ENCODE assay signal across 1 cellular context in genomic region chr10:110388682-110389052, GRCh38.
TF ChIP-seq lines count a peak whose summit lies in the region.

No MANE protein-coding gene starts in this region.

TF ChIP-seq in GM12878, 131 proteins besides CTCF, POLR2A, EP300 and RAD21 (continued from another document and continues in another):
- TF ChIP-seq ATF2 (IDR thresholded peaks at IDR 0.05; ENCODE audit: low read length) (no peak), RFX5 (IDR thresholded peaks at IDR 0.05; ENCODE audit: low read depth, low read length) (no peak), NRF1 (conservative IDR thresholded peaks at IDR 0.05; ENCODE audit: low read depth, low read length) (no peak), TAF1 (IDR thresholded peaks at IDR 0.05; ENCODE audit: borderline replicate concordance, low read depth, low read length) (no peak), RUNX3 (IDR thresholded peaks at IDR 0.05; ENCODE audit: low read length) (no peak), E4F1 (IDR thresholded peaks at IDR 0.05; ENCODE audit: borderline replicate concordance, partially characterized antibody) (no peak), HSF1 (IDR thresholded peaks at IDR 0.05; ENCODE audit: low read depth, low read length) (no peak), MAX (IDR thresholded peaks at IDR 0.05; ENCODE audit: low read depth, low read length) (no peak), CEBPZ (IDR thresholded peaks at IDR 0.05; ENCODE audit: low read depth, low read length) (no peak), ZNF687 (IDR thresholded peaks at IDR 0.05) (no peak), CBX5 (IDR thresholded peaks at IDR 0.05; ENCODE audit: low read depth) (no peak), ZNF622 (IDR thresholded peaks at IDR 0.05) (no peak), PAX5 (IDR thresholded peaks at IDR 0.05; ENCODE audit: borderline replicate concordance, low read depth, low read length) (no peak), BCL11A (IDR thresholded peaks at IDR 0.05; ENCODE audit: low read depth, low read length) (no peak), ZNF24 (IDR thresholded peaks at IDR 0.05) (0 out of 2 replicates have a peak, but pooled peaks have one; percentile 34), PML (IDR thresholded peaks at IDR 0.05; ENCODE audit: low read length) (no peak), HCFC1 (IDR thresholded peaks at IDR 0.05; ENCODE audit: low read length) (no peak), ZBTB33 (IDR thresholded peaks at IDR 0.05) (peak; percentile 73), IRF3 (IDR thresholded peaks at IDR 0.05) (no peak), RELB (IDR thresholded peaks at IDR 0.05; ENCODE audit: low read depth) (no peak), HDAC6 (IDR thresholded peaks at IDR 0.05; ENCODE audit: unreplicated experiment) (no peak), CBFB (IDR thresholded peaks at IDR 0.05; ENCODE audit: low read depth) (no peak), USF1 (IDR thresholded peaks at IDR 0.05; ENCODE audit: borderline replicate concordance, extremely low read length, insufficient read depth, low read depth, low read length) (no peak), ZBTB40 (IDR thresholded peaks at IDR 0.05; ENCODE audit: borderline replicate concordance) (0 out of 2 replicates have a peak, but pooled peaks have one; percentile 16), MYB (IDR thresholded peaks at IDR 0.05; ENCODE audit: borderline replicate concordance, low read depth, low read length) (no peak), ESRRA (IDR thresholded peaks at IDR 0.05; ENCODE audit: low read length) (no peak), HDGF (IDR thresholded peaks at IDR 0.05) (no peak), BACH1 (IDR thresholded peaks at IDR 0.05; ENCODE audit: borderline replicate concordance) (no peak), MEF2A (IDR thresholded peaks at IDR 0.05; ENCODE audit: insufficient read depth, low read depth, low read length) (no peak)
